Comparison of ENCODE assay signal across 2 cellular contexts in the genomic region with DNA sequence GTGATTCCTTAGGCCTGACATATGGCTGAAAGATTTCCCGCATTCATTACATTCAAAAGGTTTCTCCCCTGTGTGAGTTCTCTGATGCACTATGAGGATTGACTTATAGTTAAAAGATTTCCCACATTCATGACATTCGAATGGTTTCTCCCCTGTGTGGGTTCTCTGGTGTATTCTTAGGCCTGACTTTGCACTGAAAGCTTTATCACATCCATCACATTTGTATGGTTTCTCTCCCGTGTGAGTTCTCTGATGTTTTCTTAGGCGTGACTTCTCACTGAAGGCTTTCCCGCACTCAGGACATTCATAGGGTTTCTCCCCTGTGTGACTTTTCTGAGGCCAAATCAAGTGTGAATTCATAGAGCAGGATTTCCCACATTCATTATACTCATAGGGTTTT.
TF ChIP-seq lines count a peak whose summit lies in the region.

No MANE protein-coding gene starts in this region.

TF ChIP-seq in Ishikawa, 13 proteins besides CTCF, POLR2A, EP300 and RAD21 (continued from another document):
- TF ChIP-seq REST (IDR thresholded peaks at IDR 0.05; ENCODE audit: low read depth) = no peak
- TF ChIP-seq ZBTB7A (IDR thresholded peaks at IDR 0.05; ENCODE audit: low read depth) = no peak
- TF ChIP-seq CEBPB (IDR thresholded peaks at IDR 0.05) = no peak
- TF ChIP-seq, protein P1, sequence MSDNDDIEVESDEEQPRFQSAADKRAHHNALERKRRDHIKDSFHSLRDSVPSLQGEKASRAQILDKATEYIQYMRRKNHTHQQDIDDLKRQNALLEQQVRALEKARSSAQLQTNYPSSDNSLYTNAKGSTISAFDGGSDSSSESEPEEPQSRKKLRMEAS (IDR thresholded peaks at IDR 0.05) = no peak
- no peak for TF ChIP-seq CREB1 (IDR thresholded peaks at IDR 0.05; ENCODE audit: low read depth)
- TF ChIP-seq YY1 (IDR thresholded peaks at IDR 0.05; ENCODE audit: low read depth) = no peak
- TF ChIP-seq, protein P2, sequence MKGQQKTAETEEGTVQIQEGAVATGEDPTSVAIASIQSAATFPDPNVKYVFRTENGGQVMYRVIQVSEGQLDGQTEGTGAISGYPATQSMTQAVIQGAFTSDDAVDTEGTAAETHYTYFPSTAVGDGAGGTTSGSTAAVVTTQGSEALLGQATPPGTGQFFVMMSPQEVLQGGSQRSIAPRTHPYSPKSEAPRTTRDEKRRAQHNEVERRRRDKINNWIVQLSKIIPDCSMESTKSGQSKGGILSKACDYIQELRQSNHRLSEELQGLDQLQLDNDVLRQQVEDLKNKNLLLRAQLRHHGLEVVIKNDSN (IDR thresholded peaks at IDR 0.05) = peak; percentile 38; the same call in 1 of the 2 replicates
- TF ChIP-seq TCF12 (IDR thresholded peaks at IDR 0.05; ENCODE audit: low read depth) = 0 out of 2 replicates have a peak, but pooled peaks have one; percentile 17

TF ChIP-seq in liver, 16 proteins besides CTCF, POLR2A, EP300 and RAD21 (continued from another document):
- no peak for TF ChIP-seq ZBTB33 (IDR thresholded peaks at IDR 0.05)
- no peak for TF ChIP-seq HNF4G (IDR thresholded peaks at IDR 0.05)
- TF ChIP-seq EGR1 (IDR thresholded peaks at IDR 0.05; ENCODE audit: low read depth in 2 of 2) = no peak
- TF ChIP-seq JUND (IDR thresholded peaks at IDR 0.05) = no peak
- TF ChIP-seq RXRA (IDR thresholded peaks at IDR 0.05) = no peak
- TF ChIP-seq, protein P1 (IDR thresholded peaks at IDR 0.05) = no peak
- TF ChIP-seq YY1 (IDR thresholded peaks at IDR 0.05) = no peak
- TF ChIP-seq TAF1 (conservative IDR thresholded peaks at IDR 0.05) = no peak
